1 cellular context compared by ENCODE assay signal in genomic region chr11:61792310-61793083, GRCh38.
A peak's percentile ranks its signal among the peaks of the same experiment; 100 is the strongest.
TF ChIP-seq lines count a peak whose summit lies in the region.

FEN1 (plus strand) TSS chr11:61792911; CDS start chr11:61795362, 2,451 bp downstream.
TMEM258 (minus strand) TSS chr11:61792599; CDS start chr11:61792558, 41 bp downstream.

TF ChIP-seq in K562, 482 proteins besides CTCF, POLR2A, EP300 and RAD21 (continued from another document and continues in another):
- TF ChIP-seq, protein P1, sequence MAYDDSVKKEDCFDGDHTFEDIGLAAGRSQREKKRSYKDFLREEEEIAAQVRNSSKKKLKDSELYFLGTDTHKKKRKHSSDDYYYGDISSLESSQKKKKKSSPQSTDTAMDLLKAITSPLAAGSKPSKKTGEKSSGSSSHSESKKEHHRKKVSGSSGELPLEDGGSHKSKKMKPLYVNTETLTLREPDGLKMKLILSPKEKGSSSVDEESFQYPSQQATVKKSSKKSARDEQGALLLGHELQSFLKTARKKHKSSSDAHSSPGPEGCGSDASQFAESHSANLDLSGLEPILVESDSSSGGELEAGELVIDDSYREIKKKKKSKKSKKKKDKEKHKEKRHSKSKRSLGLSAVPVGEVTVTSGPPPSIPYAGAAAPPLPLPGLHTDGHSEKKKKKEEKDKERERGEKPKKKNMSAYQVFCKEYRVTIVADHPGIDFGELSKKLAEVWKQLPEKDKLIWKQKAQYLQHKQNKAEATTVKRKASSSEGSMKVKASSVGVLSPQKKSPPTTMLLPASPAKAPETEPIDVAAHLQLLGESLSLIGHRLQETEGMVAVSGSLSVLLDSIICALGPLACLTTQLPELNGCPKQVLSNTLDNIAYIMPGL (CRISPR knock-in tag; IDR thresholded peaks at IDR 0.05): no peak
- TF ChIP-seq POLR3A (IDR thresholded peaks at IDR 0.05; ENCODE audit: borderline replicate concordance, extremely low read depth, insufficient read depth, insufficient read length): no peak
- TF ChIP-seq, protein P2, sequence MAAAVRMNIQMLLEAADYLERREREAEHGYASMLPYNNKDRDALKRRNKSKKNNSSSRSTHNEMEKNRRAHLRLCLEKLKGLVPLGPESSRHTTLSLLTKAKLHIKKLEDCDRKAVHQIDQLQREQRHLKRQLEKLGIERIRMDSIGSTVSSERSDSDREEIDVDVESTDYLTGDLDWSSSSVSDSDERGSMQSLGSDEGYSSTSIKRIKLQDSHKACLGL (CRISPR knock-in tag; IDR thresholded peaks at IDR 0.05; ENCODE audit: borderline replicate concordance, poor library complexity, severe bottlenecking): no peak
- TF ChIP-seq BDP1 (IDR thresholded peaks at IDR 0.05; ENCODE audit: insufficient read depth, insufficient read length): no peak
- TF ChIP-seq, protein P3, sequence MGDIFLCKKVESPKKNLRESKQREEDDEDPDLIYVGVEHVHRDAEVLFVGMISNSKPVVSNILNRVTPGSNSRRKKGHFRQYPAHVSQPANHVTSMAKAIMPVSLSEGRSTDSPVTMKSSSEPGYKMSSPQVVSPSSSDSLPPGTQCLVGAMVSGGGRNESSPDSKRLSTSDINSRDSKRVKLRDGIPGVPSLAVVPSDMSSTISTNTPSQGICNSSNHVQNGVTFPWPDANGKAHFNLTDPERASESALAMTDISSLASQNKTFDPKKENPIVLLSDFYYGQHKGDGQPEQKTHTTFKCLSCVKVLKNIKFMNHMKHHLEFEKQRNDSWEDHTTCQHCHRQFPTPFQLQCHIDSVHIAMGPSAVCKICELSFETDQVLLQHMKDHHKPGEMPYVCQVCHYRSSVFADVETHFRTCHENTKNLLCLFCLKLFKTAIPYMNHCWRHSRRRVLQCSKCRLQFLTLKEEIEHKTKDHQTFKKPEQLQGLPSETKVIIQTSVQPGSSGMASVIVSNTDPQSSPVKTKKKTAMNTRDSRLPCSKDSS (IDR thresholded peaks at IDR 0.05; ENCODE audit: low read depth, partially characterized antibody): no peak
- no peak for TF ChIP-seq EHMT2 (IDR thresholded peaks at IDR 0.05)
- peak; percentile 19 for TF ChIP-seq CCNT2 (IDR thresholded peaks at IDR 0.05; ENCODE audit: borderline replicate concordance, extremely low read depth, insufficient read length, low read depth, low read length)
- no peak for TF ChIP-seq MCM3 (IDR thresholded peaks at IDR 0.05)
- TF ChIP-seq SNAPC5 (CRISPR knock-in tag; IDR thresholded peaks at IDR 0.05): no peak
- peak; percentile 99 for TF ChIP-seq USF2 (CRISPR knock-in tag; IDR thresholded peaks at IDR 0.05)
- peak; percentile 34; the same call in 1 of the 2 replicates for TF ChIP-seq RNF2 (IDR thresholded peaks at IDR 0.05)
- no peak for TF ChIP-seq POU5F1 (IDR thresholded peaks at IDR 0.05; ENCODE audit: borderline replicate concordance, low read depth, low read length, partially characterized antibody)
- TF ChIP-seq, protein P4, sequence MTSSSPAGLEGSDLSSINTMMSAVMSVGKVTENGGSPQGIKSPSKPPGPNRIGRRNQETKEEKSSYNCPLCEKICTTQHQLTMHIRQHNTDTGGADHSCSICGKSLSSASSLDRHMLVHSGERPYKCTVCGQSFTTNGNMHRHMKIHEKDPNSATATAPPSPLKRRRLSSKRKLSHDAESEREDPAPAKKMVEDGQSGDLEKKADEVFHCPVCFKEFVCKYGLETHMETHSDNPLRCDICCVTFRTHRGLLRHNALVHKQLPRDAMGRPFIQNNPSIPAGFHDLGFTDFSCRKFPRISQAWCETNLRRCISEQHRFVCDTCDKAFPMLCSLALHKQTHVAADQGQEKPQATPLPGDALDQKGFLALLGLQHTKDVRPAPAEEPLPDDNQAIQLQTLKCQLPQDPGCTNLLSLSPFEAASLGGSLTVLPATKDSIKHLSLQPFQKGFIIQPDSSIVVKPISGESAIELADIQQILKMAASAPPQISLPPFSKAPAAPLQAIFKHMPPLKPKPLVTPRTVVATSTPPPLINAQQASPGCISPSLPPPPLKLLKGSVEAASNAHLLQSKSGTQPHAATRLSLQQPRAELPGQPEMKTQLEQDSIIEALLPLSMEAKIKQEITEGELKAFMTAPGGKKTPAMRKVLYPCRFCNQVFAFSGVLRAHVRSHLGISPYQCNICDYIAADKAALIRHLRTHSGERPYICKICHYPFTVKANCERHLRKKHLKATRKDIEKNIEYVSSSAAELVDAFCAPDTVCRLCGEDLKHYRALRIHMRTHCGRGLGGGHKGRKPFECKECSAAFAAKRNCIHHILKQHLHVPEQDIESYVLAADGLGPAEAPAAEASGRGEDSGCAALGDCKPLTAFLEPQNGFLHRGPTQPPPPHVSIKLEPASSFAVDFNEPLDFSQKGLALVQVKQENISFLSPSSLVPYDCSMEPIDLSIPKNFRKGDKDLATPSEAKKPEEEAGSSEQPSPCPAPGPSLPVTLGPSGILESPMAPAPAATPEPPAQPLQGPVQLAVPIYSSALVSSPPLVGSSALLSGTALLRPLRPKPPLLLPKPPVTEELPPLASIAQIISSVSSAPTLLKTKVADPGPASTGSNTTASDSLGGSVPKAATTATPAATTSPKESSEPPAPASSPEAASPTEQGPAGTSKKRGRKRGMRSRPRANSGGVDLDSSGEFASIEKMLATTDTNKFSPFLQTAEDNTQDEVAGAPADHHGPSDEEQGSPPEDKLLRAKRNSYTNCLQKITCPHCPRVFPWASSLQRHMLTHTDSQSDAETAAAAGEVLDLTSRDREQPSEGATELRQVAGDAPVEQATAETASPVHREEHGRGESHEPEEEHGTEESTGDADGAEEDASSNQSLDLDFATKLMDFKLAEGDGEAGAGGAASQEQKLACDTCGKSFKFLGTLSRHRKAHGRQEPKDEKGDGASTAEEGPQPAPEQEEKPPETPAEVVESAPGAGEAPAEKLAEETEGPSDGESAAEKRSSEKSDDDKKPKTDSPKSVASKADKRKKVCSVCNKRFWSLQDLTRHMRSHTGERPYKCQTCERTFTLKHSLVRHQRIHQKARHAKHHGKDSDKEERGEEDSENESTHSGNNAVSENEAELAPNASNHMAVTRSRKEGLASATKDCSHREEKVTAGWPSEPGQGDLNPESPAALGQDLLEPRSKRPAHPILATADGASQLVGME (CRISPR knock-in tag; IDR thresholded peaks at IDR 0.05): 0 out of 2 replicates have a peak, but pooled peaks have one; percentile 28
- no peak for TF ChIP-seq SMARCA5 (IDR thresholded peaks at IDR 0.05)
- TF ChIP-seq ZC3H11A (IDR thresholded peaks at IDR 0.05; ENCODE audit: low read depth, low read length): no peak
- TF ChIP-seq, protein P5, sequence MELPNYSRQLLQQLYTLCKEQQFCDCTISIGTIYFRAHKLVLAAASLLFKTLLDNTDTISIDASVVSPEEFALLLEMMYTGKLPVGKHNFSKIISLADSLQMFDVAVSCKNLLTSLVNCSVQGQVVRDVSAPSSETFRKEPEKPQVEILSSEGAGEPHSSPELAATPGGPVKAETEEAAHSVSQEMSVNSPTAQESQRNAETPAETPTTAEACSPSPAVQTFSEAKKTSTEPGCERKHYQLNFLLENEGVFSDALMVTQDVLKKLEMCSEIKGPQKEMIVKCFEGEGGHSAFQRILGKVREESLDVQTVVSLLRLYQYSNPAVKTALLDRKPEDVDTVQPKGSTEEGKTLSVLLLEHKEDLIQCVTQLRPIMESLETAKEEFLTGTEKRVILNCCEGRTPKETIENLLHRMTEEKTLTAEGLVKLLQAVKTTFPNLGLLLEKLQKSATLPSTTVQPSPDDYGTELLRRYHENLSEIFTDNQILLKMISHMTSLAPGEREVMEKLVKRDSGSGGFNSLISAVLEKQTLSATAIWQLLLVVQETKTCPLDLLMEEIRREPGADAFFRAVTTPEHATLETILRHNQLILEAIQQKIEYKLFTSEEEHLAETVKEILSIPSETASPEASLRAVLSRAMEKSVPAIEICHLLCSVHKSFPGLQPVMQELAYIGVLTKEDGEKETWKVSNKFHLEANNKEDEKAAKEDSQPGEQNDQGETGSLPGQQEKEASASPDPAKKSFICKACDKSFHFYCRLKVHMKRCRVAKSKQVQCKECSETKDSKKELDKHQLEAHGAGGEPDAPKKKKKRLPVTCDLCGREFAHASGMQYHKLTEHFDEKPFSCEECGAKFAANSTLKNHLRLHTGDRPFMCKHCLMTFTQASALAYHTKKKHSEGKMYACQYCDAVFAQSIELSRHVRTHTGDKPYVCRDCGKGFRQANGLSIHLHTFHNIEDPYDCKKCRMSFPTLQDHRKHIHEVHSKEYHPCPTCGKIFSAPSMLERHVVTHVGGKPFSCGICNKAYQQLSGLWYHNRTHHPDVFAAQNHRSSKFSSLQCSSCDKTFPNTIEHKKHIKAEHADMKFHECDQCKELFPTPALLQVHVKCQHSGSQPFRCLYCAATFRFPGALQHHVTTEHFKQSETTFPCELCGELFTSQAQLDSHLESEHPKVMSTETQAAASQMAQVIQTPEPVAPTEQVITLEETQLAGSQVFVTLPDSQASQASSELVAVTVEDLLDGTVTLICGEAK (IDR thresholded peaks at IDR 0.05): peak; percentile 99
- TF ChIP-seq, protein P5 (CRISPR knock-in tag; IDR thresholded peaks at IDR 0.05): no peak
- peak; percentile 33; the same call in 1 of the 2 replicates for TF ChIP-seq MTA1 (IDR thresholded peaks at IDR 0.05; ENCODE audit: borderline replicate concordance)
- TF ChIP-seq ESRRA (IDR thresholded peaks at IDR 0.05; ENCODE audit: borderline replicate concordance, low read depth): no peak
- no peak for TF ChIP-seq ATF2 (CRISPR knock-in tag; IDR thresholded peaks at IDR 0.05)
- TF ChIP-seq, protein P6, sequence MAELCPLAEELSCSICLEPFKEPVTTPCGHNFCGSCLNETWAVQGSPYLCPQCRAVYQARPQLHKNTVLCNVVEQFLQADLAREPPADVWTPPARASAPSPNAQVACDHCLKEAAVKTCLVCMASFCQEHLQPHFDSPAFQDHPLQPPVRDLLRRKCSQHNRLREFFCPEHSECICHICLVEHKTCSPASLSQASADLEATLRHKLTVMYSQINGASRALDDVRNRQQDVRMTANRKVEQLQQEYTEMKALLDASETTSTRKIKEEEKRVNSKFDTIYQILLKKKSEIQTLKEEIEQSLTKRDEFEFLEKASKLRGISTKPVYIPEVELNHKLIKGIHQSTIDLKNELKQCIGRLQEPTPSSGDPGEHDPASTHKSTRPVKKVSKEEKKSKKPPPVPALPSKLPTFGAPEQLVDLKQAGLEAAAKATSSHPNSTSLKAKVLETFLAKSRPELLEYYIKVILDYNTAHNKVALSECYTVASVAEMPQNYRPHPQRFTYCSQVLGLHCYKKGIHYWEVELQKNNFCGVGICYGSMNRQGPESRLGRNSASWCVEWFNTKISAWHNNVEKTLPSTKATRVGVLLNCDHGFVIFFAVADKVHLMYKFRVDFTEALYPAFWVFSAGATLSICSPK (IDR thresholded peaks at IDR 0.05; ENCODE audit: borderline replicate concordance): peak; percentile 55; the same call in 1 of the 2 replicates
- no peak for TF ChIP-seq HOMEZ (CRISPR knock-in tag; IDR thresholded peaks at IDR 0.05)
- TF ChIP-seq ARHGAP35 (IDR thresholded peaks at IDR 0.05; ENCODE audit: partially characterized antibody): no peak
- peak; percentile 85 for TF ChIP-seq MBD2 (IDR thresholded peaks at IDR 0.05; ENCODE audit: borderline replicate concordance, low read depth)
- TF ChIP-seq MED1 (CRISPR knock-in tag; IDR thresholded peaks at IDR 0.05; ENCODE audit: borderline replicate concordance): no peak
- TF ChIP-seq ILK (tag; IDR thresholded peaks at IDR 0.05; ENCODE audit: borderline replicate concordance, low read depth): no peak
- TF ChIP-seq ZNF274 (IDR thresholded peaks at IDR 0.05; ENCODE audit: borderline replicate concordance, low read depth, low read length): no peak
- TF ChIP-seq ZC3H4 (CRISPR knock-in tag; IDR thresholded peaks at IDR 0.05; ENCODE audit: borderline replicate concordance): no peak
